9 cellular contexts compared by ENCODE assay signal in genomic region chr10:74738985-74739567, GRCh38.
DNase-seq lines count a peak whose midpoint lies in the region; ATAC-seq and TF ChIP-seq lines count a peak whose summit lies in the region.
"Had no signal": no experiment of that assay in that cellular context is flagged by ENCODE, and none has a peak within 500 bp of the region (broad histone marks: within the 10 kb centered on the region; RNA-seq: fewer than 3 reads in every experiment).

No MANE protein-coding gene starts in this region.

- no peak overlapping the region for H3K4me3 ChIP-seq in lower lobe of right lung
- H3K4me3 ChIP-seq: skin epidermis had no signal

- H3K9me3 ChIP-seq in lower lobe of right lung: no peaks in the 10 kb centered on the region

- H3K36me3 ChIP-seq in lower lobe of right lung: no peaks in the 10 kb centered on the region

- peaks cover 11% of the 10 kb centered on the region for H3K4me1 ChIP-seq in lower lobe of right lung

- H3K27ac ChIP-seq in lower lobe of right lung (no peak overlapping the region), caudate nucleus (ENCODE audit: low read depth, low read length) (no peak overlapping the region)

- no peaks in the 10 kb centered on the region for H3K36me3 Mint-ChIP-seq in activated naive CD4-positive, alpha-beta T cell treated with anti-CD3 and anti-CD28 coated beads, Interleukin-2, amount 50 U/mL, for 72 hours

- no peaks in the 10 kb centered on the region for H3K9me3 Mint-ChIP-seq in activated naive CD4-positive, alpha-beta T cell treated with anti-CD3 and anti-CD28 coated beads, Interleukin-2, amount 50 U/mL, for 72 hours

- TF ChIP-seq CTCF in GM12872 (IDR thresholded peaks at IDR 0.05; ENCODE audit: insufficient read depth, low read depth, low read length) (peak; percentile 59; the same call in 2 of the 3 replicates), lower lobe of right lung (IDR thresholded peaks at IDR 0.05) (peak; percentile 28)

- intact Hi-C loops in lower lobe of right lung (cut with DNase I): no loop called here

- H3K27ac Mint-ChIP-seq in activated naive CD4-positive, alpha-beta T cell treated with anti-CD3 and anti-CD28 coated beads, Interleukin-2, amount 50 U/mL, for 72 hours: peak overlapping the region; percentile 58 to 84

- no peaks in the 10 kb centered on the region for H3K27me3 ChIP-seq in lower lobe of right lung (ENCODE audit: low read depth)

- DNase-seq in HT1080 (ENCODE audit: low read depth) (peak; percentile 55), lower lobe of right lung (no peak), caudate nucleus (lab: John Stamatoyannopoulos, UW) (no peak), foreskin melanocyte (no peak), NCI-H345 (lab: John Stamatoyannopoulos, UW) (no peak)
- peak in 1 of 2 donors; percentile 61 for DNase-seq in activated naive CD4-positive, alpha-beta T cell treated with anti-CD3 and anti-CD28 coated beads, Interleukin-2, amount 50 U/mL, for 72 hours (ENCODE audit: low spot score in 2 of 2)

- ATAC-seq in GM21423 (IDR thresholded peaks at IDR 0.05; ENCODE audit: unreplicated experiment) (peak; percentile 90), lower lobe of right lung (peak; percentile 62)
- peak; percentile 49 to 91 for ATAC-seq in activated naive CD4-positive, alpha-beta T cell treated with anti-CD3 and anti-CD28 coated beads, Interleukin-2, amount 50 U/mL, for 72 hours
